Comparison of ENCODE assay signal across 7 cellular contexts in genomic region chr15:82300326-82300725, GRCh38. TPM values are rescaled to one million over a fixed set of nuclear protein-coding genes. Genes with fewer than 3 reads are reported as not detected.
A peak's percentile ranks its signal among the peaks of the same experiment; 100 is the strongest.
DNase-seq lines count a peak whose midpoint lies in the region; ATAC-seq and TF ChIP-seq lines count a peak whose summit lies in the region.
"Not testable (repeated sequence)": the region's sequence is repeated elsewhere in the genome, so short reads cannot be mapped to it uniquely, and the experiment has no call there.

No MANE protein-coding gene starts in this region.

- not testable (repeated sequence) for H3K27ac Mint-ChIP-seq in endodermal cell

- not testable (repeated sequence) for H2BK15ac ChIP-seq in neuronal stem cell (ENCODE audit: low read length)

- not testable (repeated sequence) for H2BK12ac ChIP-seq in neuronal stem cell (ENCODE audit: low read length)

- H3K23ac ChIP-seq in neuronal stem cell (ENCODE audit: low read depth, low read length, poor library complexity) = not testable (repeated sequence)

- H3K18ac ChIP-seq in neuronal stem cell (ENCODE audit: low read length) = not testable (repeated sequence)

- intact Hi-C loops in Right ventricle myocardium inferior (cut with DNase I) = not testable (repeated sequence)

- not testable (repeated sequence) for H3K9me3 ChIP-seq in endodermal cell (ENCODE audit: control insufficient read depth, low read length); neuronal stem cell (replicated peaks in 1 of 2; ENCODE audit: control insufficient read depth in 2 of 2, insufficient read depth in 1 of 2, low read depth in 1 of 2, low read length in 2 of 2)

- H3K4me2 ChIP-seq in neuronal stem cell (ENCODE audit: insufficient read depth, low read length, poor library complexity, severe bottlenecking) = not testable (repeated sequence)

- TF ChIP-seq CTCF in endodermal cell (conservative IDR thresholded peaks at IDR 0.05) = not testable (repeated sequence)

- not testable (repeated sequence) for H3K27me3 Mint-ChIP-seq in endodermal cell (ENCODE audit: insufficient read depth)

- not testable (repeated sequence) for H3K79me1 ChIP-seq in neuronal stem cell (ENCODE audit: low read depth, low read length)

- H3K27ac ChIP-seq in endodermal cell (ENCODE audit: low read depth, low read length); neuronal stem cell (replicated peaks; ENCODE audit: low read length): not testable (repeated sequence)

- H3K27me3 ChIP-seq in endodermal cell (ENCODE audit: control insufficient read depth, insufficient read depth, low read length, poor library complexity, severe bottlenecking) = not testable (repeated sequence)
- peaks cover 0 to 18% (median 0%) of the 10 kb centered on the region in 3 experiments for H3K27me3 ChIP-seq in neuronal stem cell (ENCODE audit: control insufficient read depth in 3 of 3, insufficient read depth in 3 of 3, low read depth in 1 of 3, low read length in 3 of 3)

- H3K36me3 ChIP-seq in endodermal cell (ENCODE audit: control insufficient read depth, insufficient read depth, low read length); neuronal stem cell (replicated peaks in 1 of 2; ENCODE audit: control insufficient read depth in 2 of 2, insufficient read depth in 2 of 2, low read length in 2 of 2): not testable (repeated sequence)

- not testable (repeated sequence) for H3K4me1 ChIP-seq in endodermal cell (ENCODE audit: control insufficient read depth, insufficient read depth, low read length); neuronal stem cell (ENCODE audit: control insufficient read depth in 2 of 2, insufficient read depth in 1 of 2, low read depth in 1 of 2, low read length in 2 of 2)

- not testable (repeated sequence) for H3K9me3 Mint-ChIP-seq in endodermal cell

- peak overlapping the region; percentile 11 for H2AFZ ChIP-seq in neuronal stem cell (ENCODE audit: low read length)

- H3K4me3 Mint-ChIP-seq in endodermal cell = not testable (repeated sequence)

- not testable (repeated sequence) for H3K4me1 Mint-ChIP-seq in endodermal cell

- not testable (repeated sequence) for H4K91ac ChIP-seq in neuronal stem cell (ENCODE audit: low read depth, low read length, poor library complexity)

- H2BK5ac ChIP-seq in neuronal stem cell (ENCODE audit: low read length) = not testable (repeated sequence)

- H2AK5ac ChIP-seq in neuronal stem cell (ENCODE audit: low read depth, low read length) = not testable (repeated sequence)

- peak; percentile 67 for ATAC-seq in Right ventricle myocardium inferior

- not testable (repeated sequence) for H4K8ac ChIP-seq in neuronal stem cell (ENCODE audit: low read depth, low read length)

- not testable (repeated sequence) for H3K14ac ChIP-seq in neuronal stem cell (ENCODE audit: low read length)

- not testable (repeated sequence) for H3K4ac ChIP-seq in neuronal stem cell (ENCODE audit: low read length)

- not testable (repeated sequence) for H3K4me3 ChIP-seq in endodermal cell (ENCODE audit: low read length); neuronal stem cell (ENCODE audit: low read length in 2 of 2)

- 84 to 85% methylated on average over 2 to 6 of the region's 6 CpGs for WGBS in endodermal cell (ENCODE audit: insufficient coverage in 1 of 2, insufficient read length in 1 of 2), 2 experiments
- WGBS in neuronal stem cell (ENCODE audit: extremely low coverage in 2 of 2, insufficient read length in 2 of 2, insufficient replicate concordance in 1 of 2), 2 donors = no CpG with 5 or more reads among the region's 6 CpGs

- not testable (repeated sequence) for H3K9ac ChIP-seq in endodermal cell (ENCODE audit: extremely low read depth, low read length, poor library complexity, severe bottlenecking); neuronal stem cell (ENCODE audit: low read depth, low read length, poor library complexity)

- not testable (repeated sequence) for H3K36me3 Mint-ChIP-seq in endodermal cell (ENCODE audit: low read depth)

- peak; percentile 34 for DNase-seq in ELR (ENCODE audit: low read depth)
- DNase-seq in NCI-H226 = peak; percentile 17
- DNase-seq in activated T-cell treated with anti-CD3 and anti-CD28 coated beads, Interleukin-2, amount 50 U/mL, for 48 hours = peak; percentile 12 to 16
- DNase-seq in endodermal cell = peak; percentile 19
- DNase-seq in Right ventricle myocardium inferior (ENCODE audit: missing footprints); neuronal stem cell (ENCODE audit: low spot score): not testable (repeated sequence)
- peak; percentile 54 for DNase-seq in hepatic stellate cell (ENCODE audit: low spot score)

- H2BK120ac ChIP-seq in neuronal stem cell (ENCODE audit: low read depth, low read length) = not testable (repeated sequence)

RNA-seq across cellular contexts. Expression of gene SAXO2, which starts 37.7 kb away (rescaled TPM):
- total RNA-seq in endodermal cell (10 to 100 TPM; 17.6 to 23.9 TPM), Right ventricle myocardium inferior (2.2 TPM)
- 5.3 TPM for polyA plus RNA-seq in endodermal cell (2013, experiment 1 of 2)
- polyA plus RNA-seq in endodermal cell (2013, experiment 2 of 2) = 2.2 TPM
- 4.6 TPM for polyA plus RNA-seq in neuronal stem cell (2013, experiment 1 of 2)
- polyA plus RNA-seq in neuronal stem cell (2013, experiment 2 of 2) = 4.8 TPM

RNA-seq across cellular contexts. Expression of gene EFL1, which starts 37.8 kb away (rescaled TPM):
- total RNA-seq in endodermal cell (10 to 100 TPM; 42.0 to 59.1 TPM), Right ventricle myocardium inferior (16.9 TPM)
- 26.1 TPM for polyA plus RNA-seq in endodermal cell (2013, experiment 1 of 2)
- 27.2 TPM for polyA plus RNA-seq in endodermal cell (2013, experiment 2 of 2)
- polyA plus RNA-seq in neuronal stem cell (2013, experiment 1 of 2) = 17.9 TPM
- 21.2 TPM for polyA plus RNA-seq in neuronal stem cell (2013, experiment 2 of 2)

RNA-seq across cellular contexts. Expression of gene GOLGA6L10, which starts 48.9 kb away (rescaled TPM):
- total RNA-seq in endodermal cell (1 to 10 TPM; 4.1 to 6.5 TPM), Right ventricle myocardium inferior (0.14 TPM)
- polyA plus RNA-seq in endodermal cell (2013, experiment 1 of 2) = 5.9 TPM
- 6.5 TPM for polyA plus RNA-seq in endodermal cell (2013, experiment 2 of 2)
- 1.7 TPM for polyA plus RNA-seq in neuronal stem cell (2013, experiment 1 of 2)
- 1.6 TPM for polyA plus RNA-seq in neuronal stem cell (2013, experiment 2 of 2)
